Comparison of ENCODE assay signal across 8 cellular contexts in genomic region chr15:74958908-74959642, GRCh38. TPM values are rescaled to one million over a fixed set of nuclear protein-coding genes. Genes with fewer than 3 reads are reported as not detected.
DNase-seq lines count a peak whose midpoint lies in the region; ATAC-seq and TF ChIP-seq lines count a peak whose summit lies in the region.

No MANE protein-coding gene starts in this region.

- peak overlapping the region; percentile 84 for H3K4me2 ChIP-seq in osteoblast (ENCODE audit: insufficient read depth, low read length)

- peak overlapping the region in 1 of 3 donors; percentile 59 for H3K27ac Mint-ChIP-seq in CD4-positive, CD25-positive, alpha-beta regulatory T cell

- TF ChIP-seq CTCF in esophagus squamous epithelium (IDR thresholded peaks at IDR 0.05), result no peak
- TF ChIP-seq CTCF in osteoblast (IDR thresholded peaks at IDR 0.05; ENCODE audit: extremely low read depth, low read depth, low read length), result no peak

- intact Hi-C loops in esophagus squamous epithelium (cut with DNase I), result no loop called here

- no peak overlapping the region for H3K27ac ChIP-seq in CD4-positive, CD25-positive, alpha-beta regulatory T cell (ENCODE audit: insufficient read depth, low read length, poor library complexity, severe bottlenecking)
- peak overlapping the region in 3 of 4 donors; percentile 5 to 78 (median 7) for H3K27ac ChIP-seq in esophagus squamous epithelium
- H3K27ac ChIP-seq in osteoblast (ENCODE audit: low read depth, low read length), result no peak overlapping the region

- H3K4me3 Mint-ChIP-seq in CD4-positive, CD25-positive, alpha-beta regulatory T cell, result peak overlapping the region; percentile 36 to 87 (median 68)

- peak overlapping the region; percentile 89 for H2AFZ ChIP-seq in osteoblast (ENCODE audit: low read length)

- peaks cover 0 to 29% (median 7%) of the 10 kb centered on the region in 4 donors for H3K4me1 Mint-ChIP-seq in CD4-positive, CD25-positive, alpha-beta regulatory T cell

- peaks cover 51% of the 10 kb centered on the region for H3K27me3 Mint-ChIP-seq in CD4-positive, CD25-positive, alpha-beta regulatory T cell

- no peaks in the 10 kb centered on the region for H3K36me3 Mint-ChIP-seq in CD4-positive, CD25-positive, alpha-beta regulatory T cell

- no peak for DNase-seq in CD4-positive, CD25-positive, alpha-beta regulatory T cell
- DNase-seq in NCI-H69 (lab: John Stamatoyannopoulos, UW) (peak; percentile 96), esophagus squamous epithelium (lab: John Stamatoyannopoulos, UW) (no peak), osteoblast (ENCODE audit: insufficient read length, low spot score, missing footprints) (peak; percentile 68), T1000 (lab: John Stamatoyannopoulos, UW) (no peak), hippocampal formation (lab: John Stamatoyannopoulos, UW) (no peak), NCI-H2029 treated with DMSO at 0.1 percent for 48 hours (lab: John Stamatoyannopoulos, UW) (no peak)

- no peaks in the 10 kb centered on the region for H3K9me3 ChIP-seq in CD4-positive, CD25-positive, alpha-beta regulatory T cell (ENCODE audit: control insufficient read depth in 2 of 2, low read length in 2 of 2)
- H3K9me3 ChIP-seq in esophagus squamous epithelium (no peaks in the 10 kb centered on the region), osteoblast (ENCODE audit: low read depth, low read length) (no peaks in the 10 kb centered on the region)

- peaks cover 0 to 4% (median 0%) of the 10 kb centered on the region in 7 donors for H3K9me3 Mint-ChIP-seq in CD4-positive, CD25-positive, alpha-beta regulatory T cell

- no peak for TF ChIP-seq POLR2A in esophagus squamous epithelium (IDR thresholded peaks at IDR 0.05)

- peaks cover 15% of the 10 kb centered on the region for H3K27me3 ChIP-seq in CD4-positive, CD25-positive, alpha-beta regulatory T cell (ENCODE audit: control insufficient read depth, insufficient read depth, low read length)
- peaks cover 0 to 37% (median 0%) of the 10 kb centered on the region in 4 donors for H3K27me3 ChIP-seq in esophagus squamous epithelium
- H3K27me3 ChIP-seq in osteoblast (ENCODE audit: insufficient read depth, low read length), result peaks cover 59% of the 10 kb centered on the region

- H3K36me3 ChIP-seq in CD4-positive, CD25-positive, alpha-beta regulatory T cell (ENCODE audit: control insufficient read depth, insufficient read depth, low read length), result no peaks in the 10 kb centered on the region
- H3K36me3 ChIP-seq in esophagus squamous epithelium, result no peaks in the 10 kb centered on the region
- no peaks in the 10 kb centered on the region for H3K36me3 ChIP-seq in osteoblast (ENCODE audit: insufficient read depth, low read length)

- 9 to 18% methylated on average over 14 to 47 of the region's 51 CpGs for WGBS in esophagus squamous epithelium, 2 donors

- H3K4me1 ChIP-seq in CD4-positive, CD25-positive, alpha-beta regulatory T cell (ENCODE audit: control insufficient read depth, insufficient read depth, low read length, poor library complexity, severe bottlenecking), result peaks cover 35% of the 10 kb centered on the region
- peaks cover 37 to 60% (median 47%) of the 10 kb centered on the region in 3 donors for H3K4me1 ChIP-seq in esophagus squamous epithelium
- H3K4me1 ChIP-seq in osteoblast (ENCODE audit: insufficient read depth, low read length), result peaks cover 22% of the 10 kb centered on the region

- ATAC-seq in CD4-positive, CD25-positive, alpha-beta regulatory T cell (ENCODE audit: low read depth in 2 of 2), result no peak
- ATAC-seq in HG03097 (IDR thresholded peaks at IDR 0.05; ENCODE audit: low FRiP score, unreplicated experiment), result no peak

- H4K20me1 ChIP-seq in osteoblast (ENCODE audit: insufficient read depth, low read length), result no peaks in the 10 kb centered on the region

- no peaks in the 10 kb centered on the region for H3K79me2 ChIP-seq in osteoblast (ENCODE audit: insufficient read depth, low read length)

- H3K4me3 ChIP-seq in CD4-positive, CD25-positive, alpha-beta regulatory T cell (ENCODE audit: low read depth, low read length), result no peak overlapping the region
- H3K4me3 ChIP-seq in esophagus squamous epithelium, result peak overlapping the region; percentile 18 to 88 (median 64)
- H3K4me3 ChIP-seq in osteoblast (ENCODE audit: insufficient read depth, low read length), result peak overlapping the region; percentile 73

RNA-seq across cellular contexts. Expression of gene RPP25, which starts 2.5 kb away (rescaled TPM):
- 0.54 TPM for total RNA-seq in CD4-positive, CD25-positive, alpha-beta regulatory T cell
- 1 to 10 TPM; 1.6 to 4.6 (median 2.8) TPM for polyA plus RNA-seq in CD4-positive, CD25-positive, alpha-beta regulatory T cell
- 10 to 100 TPM in 3 of 4 donors, 1 to 10 TPM in 1; 5.8 to 12.5 (median 12.3) TPM for total RNA-seq in esophagus squamous epithelium
- 6.2 and 6.9 TPM in 2 replicates for total RNA-seq in osteoblast

RNA-seq across cellular contexts. Expression of gene COX5A, which starts 21.2 kb away (rescaled TPM):
- total RNA-seq in CD4-positive, CD25-positive, alpha-beta regulatory T cell, result 91.8 TPM
- polyA plus RNA-seq in CD4-positive, CD25-positive, alpha-beta regulatory T cell, result 100 to 1,000 TPM; 383 to 512 (median 449) TPM
- total RNA-seq in esophagus squamous epithelium (100 to 1,000 TPM; 110 to 197 (median 172) TPM), osteoblast (27.1 and 38.9 TPM in 2 replicates)

RNA-seq across cellular contexts. Expression of gene SCAMP5, which starts 36.3 kb away (rescaled TPM):
- total RNA-seq in CD4-positive, CD25-positive, alpha-beta regulatory T cell, result 1.3 TPM
- polyA plus RNA-seq in CD4-positive, CD25-positive, alpha-beta regulatory T cell, result under 1 TPM in 2 of 4 donors, not detected in 2; 0.20 to 0.25 TPM
- total RNA-seq in esophagus squamous epithelium (1 to 10 TPM in 1 of 4 donors, under 1 TPM in 3; 0.57 to 2.0 (median 0.67) TPM), osteoblast (0.88 and 1.8 TPM in 2 replicates)

RNA-seq across cellular contexts. Expression of gene FAM219B, which starts 52.4 kb away (rescaled TPM):
- total RNA-seq in CD4-positive, CD25-positive, alpha-beta regulatory T cell, result 79.7 TPM
- polyA plus RNA-seq in CD4-positive, CD25-positive, alpha-beta regulatory T cell, result 10 to 100 TPM; 22.0 to 26.9 (median 24.8) TPM
- total RNA-seq in esophagus squamous epithelium (10 to 100 TPM; 29.3 to 71.8 (median 45.4) TPM), osteoblast (36.6 and 46.3 TPM in 2 replicates)

Comparison
In these comparisons a context has a peak if more than half of its experiments do, and no peak if none do; other contexts are left out.
1. DNase-seq: peak in NCI-H69 (single experiment) and osteoblast (single experiment); none in CD4-positive, CD25-positive, alpha-beta regulatory T cell (0 of 3), esophagus squamous epithelium (single experiment), T1000 (single experiment), hippocampal formation (0 of 2) and NCI-H2029 treated with DMSO at 0.1 percent for 48 hours (single experiment).
2. H3K27ac ChIP-seq: peak in esophagus squamous epithelium (3 of 4); none in CD4-positive, CD25-positive, alpha-beta regulatory T cell (single experiment) and osteoblast (single experiment).